23 cellular contexts compared by ENCODE assay signal in the genomic region with DNA sequence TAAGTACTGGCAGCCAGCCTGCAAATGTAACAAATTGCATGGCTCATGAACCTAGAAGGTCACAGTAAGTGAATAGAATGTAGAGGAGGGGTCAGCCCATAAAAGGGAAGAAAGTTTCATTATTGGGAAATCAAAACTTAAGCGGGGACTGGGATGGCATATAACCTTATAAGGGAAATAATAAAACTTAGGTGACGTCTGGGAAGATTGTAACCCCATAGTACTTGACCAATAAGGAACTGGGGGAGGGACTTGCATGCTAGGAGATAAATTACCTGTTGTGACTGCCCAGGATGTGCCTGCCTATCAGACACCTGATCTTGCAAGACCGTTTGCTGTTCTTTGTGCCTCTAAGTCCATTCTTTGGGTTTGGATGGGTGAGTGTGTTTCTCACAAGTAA. TPM values are rescaled to one million over a fixed set of nuclear protein-coding genes. Genes with fewer than 3 reads are reported as not detected.
DNase-seq lines count a peak whose midpoint lies in the region; ATAC-seq and TF ChIP-seq lines count a peak whose summit lies in the region.
"Had no signal": no experiment of that assay in that cellular context is flagged by ENCODE, and none has a peak within 500 bp of the region (broad histone marks: within the 10 kb centered on the region; RNA-seq: fewer than 3 reads in every experiment).

No MANE protein-coding gene starts in this region.

- H3K27ac ChIP-seq in GM23338 (ENCODE audit: low read depth) (no peak overlapping the region), RWPE2 (ENCODE audit: poor library complexity, severe bottlenecking) (no peak overlapping the region), brain microvascular endothelial cell (no peak overlapping the region)
- H3K27ac ChIP-seq: SJCRH30 had no signal

- H3K4me3 Mint-ChIP-seq in GM23338 = no peak overlapping the region
- H3K4me3 Mint-ChIP-seq: CD4-positive, alpha-beta T cell had no signal

- H3K9me2 ChIP-seq in GM23338 (ENCODE audit: insufficient read depth) (no peaks in the 10 kb centered on the region), Loucy (replicated peaks; ENCODE audit: low read depth, low read length) (no peaks in the 10 kb centered on the region)

- TF ChIP-seq CTCF in GM23338 (conservative IDR thresholded peaks at IDR 0.05; ENCODE audit: low read depth in 2 of 2) (no peak), Loucy (conservative IDR thresholded peaks at IDR 0.05; ENCODE audit: low read length) (no peak), RWPE2 (IDR thresholded peaks at IDR 0.05; ENCODE audit: poor library complexity, severe bottlenecking) (no peak), brain microvascular endothelial cell (IDR thresholded peaks at IDR 0.05; ENCODE audit: low read depth, low read length, missing control alignments) (no peak)

- H4K20me1 ChIP-seq in GM23338 (replicated peaks; ENCODE audit: insufficient read depth) = no peaks in the 10 kb centered on the region
- no peaks in the 10 kb centered on the region for H4K20me1 ChIP-seq in Loucy (ENCODE audit: insufficient read depth, low read length, poor library complexity, severe bottlenecking)

- peaks cover 2% of the 10 kb centered on the region; the same call in 2 of the 3 replicates for H3K4me1 Mint-ChIP-seq in GM23338

- H3K27me3 ChIP-seq in GM23338 (ENCODE audit: insufficient read depth) = no peaks in the 10 kb centered on the region
- no peaks in the 10 kb centered on the region for H3K27me3 ChIP-seq in Loucy (ENCODE audit: insufficient read depth, low read length, poor library complexity, severe bottlenecking)
- no peaks in the 10 kb centered on the region for H3K27me3 ChIP-seq in RWPE2 (ENCODE audit: insufficient read depth, poor library complexity, severe bottlenecking)
- H3K27me3 ChIP-seq in brain microvascular endothelial cell (replicated peaks) = no peaks in the 10 kb centered on the region
- H3K27me3 ChIP-seq: SJCRH30 had no signal

- H3K9me3 Mint-ChIP-seq in GM23338 = no peaks in the 10 kb centered on the region
- H3K9me3 Mint-ChIP-seq: CD4-positive, alpha-beta T cell had no signal

- in situ Hi-C loops in brain microvascular endothelial cell (cut with HindIII; ENCODE audit: low pct_ligation_motif_present, low sequenced_read_pairs) = no loop called here

- no peaks in the 10 kb centered on the region for H3K4me1 ChIP-seq in GM23338 (ENCODE audit: insufficient read depth)
- peaks cover 44% of the 10 kb centered on the region for H3K4me1 ChIP-seq in Loucy (ENCODE audit: insufficient read depth, low read length, poor library complexity, severe bottlenecking)
- H3K4me1 ChIP-seq in RWPE2 (ENCODE audit: insufficient read depth, poor library complexity, severe bottlenecking) = no peaks in the 10 kb centered on the region

- no peaks in the 10 kb centered on the region for H3F3A ChIP-seq in GM23338 (replicated peaks; ENCODE audit: low read depth)
- H3F3A ChIP-seq in Loucy (ENCODE audit: low read depth) = peaks cover 2% of the 10 kb centered on the region; the same call in 1 of the 2 replicates

- no peaks in the 10 kb centered on the region for H3K36me3 Mint-ChIP-seq in GM23338 (ENCODE audit: low read depth)

- ATAC-seq in GM23338 = no peak
- peak; percentile 47 for ATAC-seq in RWPE2 (ENCODE audit: low read depth)
- no peak for ATAC-seq in HG03159 (IDR thresholded peaks at IDR 0.05; ENCODE audit: unreplicated experiment)
- ATAC-seq: HCT116, Panc1 had no signal

- H3K4me2 ChIP-seq in GM23338 (no peak overlapping the region), Loucy (ENCODE audit: low read depth, low read length, poor library complexity, severe bottlenecking) (peak overlapping the region; percentile 52)

- peaks cover 3% of the 10 kb centered on the region for H3K27me3 Mint-ChIP-seq in GM23338 (ENCODE audit: insufficient read depth, low read depth, poor library complexity)

- DNase-seq in GM23338 (ENCODE audit: low spot score) (peak; percentile 6), RWPE2 (ENCODE audit: low spot score) (no peak), left kidney (ENCODE audit: low read depth, low spot score) (peak; percentile 45), GM03348 (ENCODE audit: low spot score) (no peak), NCI-H2196 (lab: John Stamatoyannopoulos, UW; ENCODE audit: unreplicated experiment) (no peak), brain microvascular endothelial cell (no peak)
- DNase-seq: Calu3; CD4-positive, alpha-beta T cell; DMS153; GOT3; Karpas-422; MM.1S; NCI-H1105; NCI-H146; NCI-H2029 treated with DMSO at 0.1 percent for 48 hours; NCI-H2171 treated with DMSO at 0.1 percent for 48 hours; NCI-H446; NCI-H526; SJCRH30 had no signal

- H3K4me3 ChIP-seq in GM23338 (no peak overlapping the region), Loucy (ENCODE audit: low read length, poor library complexity, severe bottlenecking) (peak overlapping the region; percentile 26), RWPE2 (ENCODE audit: severe bottlenecking) (no peak overlapping the region), brain microvascular endothelial cell (ENCODE audit: low read depth, low read length) (no peak overlapping the region)
- H3K4me3 ChIP-seq: SJCRH30 had no signal

- H3K79me2 ChIP-seq in GM23338 (replicated peaks; ENCODE audit: insufficient read depth) (no peaks in the 10 kb centered on the region), Loucy (ENCODE audit: insufficient read depth, low read length) (no peaks in the 10 kb centered on the region)

- H3K36me3 ChIP-seq in GM23338 (ENCODE audit: insufficient read depth) = no peaks in the 10 kb centered on the region; the same call in 1 of the 2 replicates
- no peaks in the 10 kb centered on the region for H3K36me3 ChIP-seq in Loucy (ENCODE audit: insufficient read depth, low read length)
- H3K36me3 ChIP-seq in RWPE2 (ENCODE audit: low read depth) = no peaks in the 10 kb centered on the region
- no peaks in the 10 kb centered on the region for H3K36me3 ChIP-seq in brain microvascular endothelial cell (replicated peaks)
- H3K36me3 ChIP-seq: SJCRH30 had no signal

- peak overlapping the region; percentile 49; the same call in 1 of the 2 replicates for H3K27ac Mint-ChIP-seq in GM23338
- H3K27ac Mint-ChIP-seq: CD4-positive, alpha-beta T cell had no signal

- no peak overlapping the region for H2AFZ ChIP-seq in GM23338
- H2AFZ ChIP-seq in Loucy (ENCODE audit: low read length) = no peak overlapping the region

- H3K9ac ChIP-seq in Loucy (ENCODE audit: low read depth, low read length, poor library complexity, severe bottlenecking) = peak overlapping the region; percentile 51

- H3K9me3 ChIP-seq in Loucy (ENCODE audit: insufficient read depth, low read depth, low read length) = no peaks in the 10 kb centered on the region
- no peaks in the 10 kb centered on the region for H3K9me3 ChIP-seq in RWPE2 (ENCODE audit: severe bottlenecking)
- H3K9me3 ChIP-seq: SJCRH30 had no signal

TF ChIP-seq in GM23338, 12 proteins besides CTCF, POLR2A, EP300 and RAD21 (continues in another document):
- TF ChIP-seq JUNB (IDR thresholded peaks at IDR 0.05; ENCODE audit: unreplicated experiment) (no peak), STAT1 (IDR thresholded peaks at IDR 0.05; ENCODE audit: unreplicated experiment) (no peak), NANOG (IDR thresholded peaks at IDR 0.05; ENCODE audit: borderline replicate concordance) (no peak), POLR2AphosphoS5 (IDR thresholded peaks at IDR 0.05; ENCODE audit: low read depth) (no peak)
- TF ChIP-seq, protein P1, sequence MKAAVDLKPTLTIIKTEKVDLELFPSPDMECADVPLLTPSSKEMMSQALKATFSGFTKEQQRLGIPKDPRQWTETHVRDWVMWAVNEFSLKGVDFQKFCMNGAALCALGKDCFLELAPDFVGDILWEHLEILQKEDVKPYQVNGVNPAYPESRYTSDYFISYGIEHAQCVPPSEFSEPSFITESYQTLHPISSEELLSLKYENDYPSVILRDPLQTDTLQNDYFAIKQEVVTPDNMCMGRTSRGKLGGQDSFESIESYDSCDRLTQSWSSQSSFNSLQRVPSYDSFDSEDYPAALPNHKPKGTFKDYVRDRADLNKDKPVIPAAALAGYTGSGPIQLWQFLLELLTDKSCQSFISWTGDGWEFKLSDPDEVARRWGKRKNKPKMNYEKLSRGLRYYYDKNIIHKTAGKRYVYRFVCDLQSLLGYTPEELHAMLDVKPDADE (IDR thresholded peaks at IDR 0.05) = no peak

RNA-seq across cellular contexts. Expression of a gene that starts 28.0 kb away (rescaled TPM):
- total RNA-seq in GM23338 (2014; rRNA removed; shearing (Covaris generic)) = 5.5 and 6.1 TPM in 2 replicates
- polyA plus RNA-seq in GM23338 (2016; fragmentation: Nextera tagmentation; extraction: Ambion mirVana) = 1.7 and 1.8 TPM in 2 replicates

Comparison
In these comparisons a context has a peak if more than half of its experiments do, and no peak if none do; other contexts are left out.
1. DNase-seq: peak in GM23338 (single experiment) and left kidney (single experiment); none in RWPE2 (single experiment), GM03348 (single experiment), NCI-H2196 (single experiment) and brain microvascular endothelial cell (single experiment).